Comparison of ENCODE assay signal across 17 cellular contexts in genomic region chr2:52880872-52881271, GRCh38.
"Had no signal": no experiment of that assay in that cellular context is flagged by ENCODE, and none has a peak within 500 bp of the region (broad histone marks: within the 10 kb centered on the region; RNA-seq: fewer than 3 reads in every experiment).

No MANE protein-coding gene starts in this region.

- H3K27ac ChIP-seq: gastroesophageal sphincter, right lobe of liver, suprapubic skin, VCaP had no signal

- H3K4me3 ChIP-seq: gastroesophageal sphincter, hepatocyte, right lobe of liver, smooth muscle cell, suprapubic skin had no signal

- ATAC-seq: gastroesophageal sphincter had no signal

- H3K4me2 ChIP-seq: hepatocyte, smooth muscle cell had no signal

- H3K4me1 ChIP-seq: right lobe of liver, suprapubic skin had no signal

- H3K9me3 ChIP-seq: gastroesophageal sphincter, right lobe of liver, suprapubic skin had no signal

- FAIRE-seq: keratinocyte had no signal

- H3K36me3 ChIP-seq: gastroesophageal sphincter, right lobe of liver, suprapubic skin had no signal

- H2AFZ ChIP-seq: hepatocyte had no signal

- H3K79me2 ChIP-seq: hepatocyte had no signal

- H3K27me3 ChIP-seq: gastroesophageal sphincter, hepatocyte, right lobe of liver, suprapubic skin had no signal

- DNase-seq: activated CD4-positive, alpha-beta T cell treated with anti-CD3 and anti-CD28 coated beads for 1 hour; activated CD4-positive, alpha-beta T cell treated with anti-CD3 and anti-CD28 coated beads, Interleukin-2, amount 50 U/mL, for 4 hours; activated naive CD4-positive, alpha-beta T cell; activated T-cell treated with anti-CD3 and anti-CD28 coated beads for 4 hours; aorta; endodermal cell; erythroblast; nephron progenitor cell; occipital lobe; right lobe of liver; trophoblast cell had no signal
